Comparison of ENCODE assay signal across 1 cellular context in genomic region chr7:22996470-22996869, GRCh38.
TF ChIP-seq lines count a peak whose summit lies in the region.

No MANE protein-coding gene starts in this region.

TF ChIP-seq in GM12878, 131 proteins besides CTCF, POLR2A, EP300 and RAD21:
- TF ChIP-seq, protein P1, sequence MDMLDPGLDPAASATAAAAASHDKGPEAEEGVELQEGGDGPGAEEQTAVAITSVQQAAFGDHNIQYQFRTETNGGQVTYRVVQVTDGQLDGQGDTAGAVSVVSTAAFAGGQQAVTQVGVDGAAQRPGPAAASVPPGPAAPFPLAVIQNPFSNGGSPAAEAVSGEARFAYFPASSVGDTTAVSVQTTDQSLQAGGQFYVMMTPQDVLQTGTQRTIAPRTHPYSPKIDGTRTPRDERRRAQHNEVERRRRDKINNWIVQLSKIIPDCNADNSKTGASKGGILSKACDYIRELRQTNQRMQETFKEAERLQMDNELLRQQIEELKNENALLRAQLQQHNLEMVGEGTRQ (IDR thresholded peaks at IDR 0.05; ENCODE audit: borderline replicate concordance, low read depth, low read length) = no peak
- TF ChIP-seq TARDBP (IDR thresholded peaks at IDR 0.05; ENCODE audit: borderline replicate concordance) (no peak), SP1 (IDR thresholded peaks at IDR 0.05; ENCODE audit: low read depth, low read length) (no peak), SMAD5 (IDR thresholded peaks at IDR 0.05; ENCODE audit: low read depth) (no peak), EED (IDR thresholded peaks at IDR 0.05; ENCODE audit: low read depth) (no peak), STAT1 (conservative IDR thresholded peaks at IDR 0.05) (no peak), GABPA (IDR thresholded peaks at IDR 0.05; ENCODE audit: low read depth) (no peak), RB1 (IDR thresholded peaks at IDR 0.05; ENCODE audit: borderline replicate concordance) (no peak), BHLHE40 (IDR thresholded peaks at IDR 0.05; ENCODE audit: borderline replicate concordance in 1 of 2, low read depth in 2 of 2, low read length in 1 of 2) (no peak), CHD1 (IDR thresholded peaks at IDR 0.05; ENCODE audit: low read depth, low read length) (no peak), PML (IDR thresholded peaks at IDR 0.05; ENCODE audit: low read length) (no peak), NBN (IDR thresholded peaks at IDR 0.05) (0 out of 2 replicates have a peak, but pooled peaks have one; percentile 26), MEF2B (IDR thresholded peaks at IDR 0.05; ENCODE audit: partially characterized antibody, poor library complexity, severe bottlenecking) (no peak), MYB (IDR thresholded peaks at IDR 0.05; ENCODE audit: borderline replicate concordance, low read depth, low read length) (no peak), MTA3 (IDR thresholded peaks at IDR 0.05; ENCODE audit: borderline replicate concordance, low read length) (no peak), ATF7 (IDR thresholded peaks at IDR 0.05; ENCODE audit: low read depth) (peak; percentile 35; the same call in 1 of the 2 replicates), ZNF384 (IDR thresholded peaks at IDR 0.05; ENCODE audit: borderline replicate concordance, low read depth, low read length) (peak; percentile 83), STAT3 (IDR thresholded peaks at IDR 0.05; ENCODE audit: low read depth, low read length) (no peak), POLR2AphosphoS5 (IDR thresholded peaks at IDR 0.05; ENCODE audit: low read length) (no peak), BCL11A (IDR thresholded peaks at IDR 0.05; ENCODE audit: low read depth, low read length) (no peak), ETV6 (conservative IDR thresholded peaks at IDR 0.05 in 1 of 2, IDR thresholded peaks at IDR 0.05 in 1 of 2; ENCODE audit: borderline replicate concordance in 1 of 2, low read depth in 1 of 2) (no peak), PAX5 (IDR thresholded peaks at IDR 0.05; ENCODE audit: borderline replicate concordance, low read depth, low read length) (no peak), ASH2L (IDR thresholded peaks at IDR 0.05; ENCODE audit: borderline replicate concordance, low read depth) (no peak), SMC3 (IDR thresholded peaks at IDR 0.05; ENCODE audit: borderline replicate concordance, low read length) (no peak), MXI1 (IDR thresholded peaks at IDR 0.05; ENCODE audit: low read depth, low read length) (no peak)
- TF ChIP-seq, protein P2, sequence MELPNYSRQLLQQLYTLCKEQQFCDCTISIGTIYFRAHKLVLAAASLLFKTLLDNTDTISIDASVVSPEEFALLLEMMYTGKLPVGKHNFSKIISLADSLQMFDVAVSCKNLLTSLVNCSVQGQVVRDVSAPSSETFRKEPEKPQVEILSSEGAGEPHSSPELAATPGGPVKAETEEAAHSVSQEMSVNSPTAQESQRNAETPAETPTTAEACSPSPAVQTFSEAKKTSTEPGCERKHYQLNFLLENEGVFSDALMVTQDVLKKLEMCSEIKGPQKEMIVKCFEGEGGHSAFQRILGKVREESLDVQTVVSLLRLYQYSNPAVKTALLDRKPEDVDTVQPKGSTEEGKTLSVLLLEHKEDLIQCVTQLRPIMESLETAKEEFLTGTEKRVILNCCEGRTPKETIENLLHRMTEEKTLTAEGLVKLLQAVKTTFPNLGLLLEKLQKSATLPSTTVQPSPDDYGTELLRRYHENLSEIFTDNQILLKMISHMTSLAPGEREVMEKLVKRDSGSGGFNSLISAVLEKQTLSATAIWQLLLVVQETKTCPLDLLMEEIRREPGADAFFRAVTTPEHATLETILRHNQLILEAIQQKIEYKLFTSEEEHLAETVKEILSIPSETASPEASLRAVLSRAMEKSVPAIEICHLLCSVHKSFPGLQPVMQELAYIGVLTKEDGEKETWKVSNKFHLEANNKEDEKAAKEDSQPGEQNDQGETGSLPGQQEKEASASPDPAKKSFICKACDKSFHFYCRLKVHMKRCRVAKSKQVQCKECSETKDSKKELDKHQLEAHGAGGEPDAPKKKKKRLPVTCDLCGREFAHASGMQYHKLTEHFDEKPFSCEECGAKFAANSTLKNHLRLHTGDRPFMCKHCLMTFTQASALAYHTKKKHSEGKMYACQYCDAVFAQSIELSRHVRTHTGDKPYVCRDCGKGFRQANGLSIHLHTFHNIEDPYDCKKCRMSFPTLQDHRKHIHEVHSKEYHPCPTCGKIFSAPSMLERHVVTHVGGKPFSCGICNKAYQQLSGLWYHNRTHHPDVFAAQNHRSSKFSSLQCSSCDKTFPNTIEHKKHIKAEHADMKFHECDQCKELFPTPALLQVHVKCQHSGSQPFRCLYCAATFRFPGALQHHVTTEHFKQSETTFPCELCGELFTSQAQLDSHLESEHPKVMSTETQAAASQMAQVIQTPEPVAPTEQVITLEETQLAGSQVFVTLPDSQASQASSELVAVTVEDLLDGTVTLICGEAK (IDR thresholded peaks at IDR 0.05; ENCODE audit: borderline replicate concordance) = peak; percentile 74; the same call in 1 of the 2 replicates
TF ChIP-seq in GM12878: peak in this region for 4.
